In the genomic region with DNA sequence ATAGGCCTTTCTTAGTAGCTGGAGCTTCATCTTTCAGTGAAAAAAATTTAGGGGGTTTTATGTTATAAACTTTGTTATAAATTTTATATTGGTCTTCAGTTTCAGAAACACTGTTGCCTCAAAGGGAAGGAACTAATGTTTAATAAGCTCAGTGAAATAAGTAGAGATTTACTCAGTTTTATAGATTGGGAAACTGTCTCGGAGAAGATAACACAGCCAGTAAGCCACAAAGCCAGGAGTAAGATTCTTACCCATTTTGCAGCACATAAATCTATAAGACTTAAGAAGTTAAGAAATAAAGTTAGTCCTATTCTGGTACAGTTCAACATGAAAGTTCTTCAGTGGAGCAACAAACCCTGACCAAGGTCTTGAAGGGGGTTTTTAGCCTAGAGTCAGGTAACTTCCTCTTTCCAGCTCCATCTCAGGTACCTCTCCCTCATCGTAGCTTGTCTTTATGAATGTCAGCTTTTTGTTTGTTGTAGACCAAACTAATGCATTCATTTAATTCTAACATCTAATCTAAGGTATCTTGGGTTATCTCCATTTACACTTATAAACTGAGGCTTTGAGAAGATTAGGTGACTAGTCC, we compare ENCODE assay signal across 18 cellular contexts. TPM values are rescaled to one million over a fixed set of nuclear protein-coding genes. Genes with fewer than 3 reads are reported as not detected.
A peak's percentile ranks its signal among the peaks of the same experiment; 100 is the strongest.
DNase-seq lines count a peak whose midpoint lies in the region; ATAC-seq, FAIRE-seq and TF ChIP-seq lines count a peak whose summit lies in the region.
"Had no signal": no experiment of that assay in that cellular context is flagged by ENCODE, and none has a peak within 500 bp of the region (broad histone marks: within the 10 kb centered on the region; RNA-seq: fewer than 3 reads in every experiment).

No MANE protein-coding gene starts in this region.

- H3K9me3 Mint-ChIP-seq in activated CD4-positive, alpha-beta T cell treated with anti-CD3 and anti-CD28 coated beads, Interleukin-2, amount 10 ng/mL, durations not matched to agents 24 days and 14 days, result no peaks in the 10 kb centered on the region
- H3K9me3 Mint-ChIP-seq in activated naive CD8-positive, alpha-beta T cell treated with anti-CD3 and anti-CD28 coated beads for 36 hours, result no peaks in the 10 kb centered on the region
- no peaks in the 10 kb centered on the region for H3K9me3 Mint-ChIP-seq in natural killer cell treated with Interleukin-12 subunit alpha and Interleukin-12 subunit beta and Interleukin-15 and Interleukin-18, amount 100 ng/mL, for 72 hours

- peaks cover 12% of the 10 kb centered on the region for H3K36me3 Mint-ChIP-seq in activated CD4-positive, alpha-beta T cell treated with anti-CD3 and anti-CD28 coated beads, Interleukin-2, amount 10 ng/mL, durations not matched to agents 24 days and 14 days (ENCODE audit: low read depth)
- H3K36me3 Mint-ChIP-seq in activated naive CD8-positive, alpha-beta T cell treated with anti-CD3 and anti-CD28 coated beads for 36 hours, result peaks cover 15% of the 10 kb centered on the region
- no peaks in the 10 kb centered on the region for H3K36me3 Mint-ChIP-seq in natural killer cell treated with Interleukin-12 subunit alpha and Interleukin-12 subunit beta and Interleukin-15 and Interleukin-18, amount 100 ng/mL, for 72 hours

- intact Hi-C loops in activated CD4-positive, alpha-beta T cell treated with anti-CD3 and anti-CD28 coated beads, Interleukin-2, amount 10 ng/mL, durations not matched to agents 24 days and 14 days (cut with micrococcal nuclease), result no loop called here

- H3K4me1 Mint-ChIP-seq in activated CD4-positive, alpha-beta T cell treated with anti-CD3 and anti-CD28 coated beads, Interleukin-2, amount 10 ng/mL, durations not matched to agents 24 days and 14 days, result peaks cover 41% of the 10 kb centered on the region
- peaks cover 51% of the 10 kb centered on the region for H3K4me1 Mint-ChIP-seq in activated naive CD8-positive, alpha-beta T cell treated with anti-CD3 and anti-CD28 coated beads for 36 hours
- peaks cover 33 to 44% of the 10 kb centered on the region in 2 donors for H3K4me1 Mint-ChIP-seq in natural killer cell treated with Interleukin-12 subunit alpha and Interleukin-12 subunit beta and Interleukin-15 and Interleukin-18, amount 100 ng/mL, for 72 hours (ENCODE audit: low read depth in 2 of 2)

- FAIRE-seq in GM12892 (lab: Jason Lieb, UNC), result peak; percentile 74
- FAIRE-seq: A204.1, G401.6, GM18507 had no signal

- no peak overlapping the region for H3K27ac Mint-ChIP-seq in activated CD4-positive, alpha-beta T cell treated with anti-CD3 and anti-CD28 coated beads, Interleukin-2, amount 10 ng/mL, durations not matched to agents 24 days and 14 days
- H3K27ac Mint-ChIP-seq in activated naive CD8-positive, alpha-beta T cell treated with anti-CD3 and anti-CD28 coated beads for 36 hours, result peak overlapping the region; percentile 40
- peak overlapping the region in 1 of 2 donors; percentile 96 for H3K27ac Mint-ChIP-seq in natural killer cell treated with Interleukin-12 subunit alpha and Interleukin-12 subunit beta and Interleukin-15 and Interleukin-18, amount 100 ng/mL, for 72 hours

- no peak for ATAC-seq in natural killer cell treated with Interleukin-12 subunit alpha and Interleukin-12 subunit beta and Interleukin-15 and Interleukin-18, amount 100 ng/mL, for 72 hours
- ATAC-seq in GM18858 (IDR thresholded peaks at IDR 0.05; ENCODE audit: unreplicated experiment), result no peak
- ATAC-seq: left lung, SK-N-SH treated with all-trans-retinoic acid at 6 μM for 48 hours had no signal

- no peak for TF ChIP-seq POLR2A in GM12892 (IDR thresholded peaks at IDR 0.05; ENCODE audit: low read depth, low read length)

- H3K27me3 Mint-ChIP-seq in activated CD4-positive, alpha-beta T cell treated with anti-CD3 and anti-CD28 coated beads, Interleukin-2, amount 10 ng/mL, durations not matched to agents 24 days and 14 days, result no peaks in the 10 kb centered on the region
- no peaks in the 10 kb centered on the region for H3K27me3 Mint-ChIP-seq in activated naive CD8-positive, alpha-beta T cell treated with anti-CD3 and anti-CD28 coated beads for 36 hours
- H3K27me3 Mint-ChIP-seq in natural killer cell treated with Interleukin-12 subunit alpha and Interleukin-12 subunit beta and Interleukin-15 and Interleukin-18, amount 100 ng/mL, for 72 hours, result no peaks in the 10 kb centered on the region

- H3K4me3 Mint-ChIP-seq in activated CD4-positive, alpha-beta T cell treated with anti-CD3 and anti-CD28 coated beads, Interleukin-2, amount 10 ng/mL, durations not matched to agents 24 days and 14 days, result peak overlapping the region; percentile 48
- no peak overlapping the region for H3K4me3 Mint-ChIP-seq in activated naive CD8-positive, alpha-beta T cell treated with anti-CD3 and anti-CD28 coated beads for 36 hours
- peak overlapping the region; percentile 1 for H3K4me3 Mint-ChIP-seq in natural killer cell treated with Interleukin-12 subunit alpha and Interleukin-12 subunit beta and Interleukin-15 and Interleukin-18, amount 100 ng/mL, for 72 hours

- no peak for DNase-seq in activated CD4-positive, alpha-beta T cell treated with anti-CD3 and anti-CD28 coated beads, Interleukin-2, amount 10 ng/mL, durations not matched to agents 24 days and 14 days
- no peak for DNase-seq in activated CD4-positive, alpha-beta T cell treated with anti-CD3 and anti-CD28 coated beads for 1 hour
- DNase-seq in GM12892 (ENCODE audit: insufficient read length) (no peak), HT-29 (ENCODE audit: low spot score) (no peak), AG20443 (ENCODE audit: low spot score) (no peak)
- no peak for DNase-seq in activated naive CD8-positive, alpha-beta T cell treated with anti-CD3 and anti-CD28 coated beads for 36 hours
- DNase-seq in natural killer cell treated with Interleukin-12 subunit alpha and Interleukin-12 subunit beta and Interleukin-15 and Interleukin-18, amount 100 ng/mL, for 72 hours (ENCODE audit: low spot score), result no peak
- DNase-seq: activated CD8-positive, alpha-beta memory T cell treated with anti-CD3 and anti-CD28 coated beads, Interleukin-2, amount 50 U/mL, for 48 hours; dermis blood vessel endothelial cell; left lung; NCI-H1694 treated with DMSO at 0.1 percent for 48 hours; NCI-H510A; substantia nigra had no signal

RNA-seq across cellular contexts. Expression of gene KPNA6, which starts 3.3 kb away (rescaled TPM):
- total RNA-seq in activated CD4-positive, alpha-beta T cell treated with anti-CD3 and anti-CD28 coated beads, Interleukin-2, amount 10 ng/mL, durations not matched to agents 24 days and 14 days, result 79.4 and 87.6 TPM in 2 replicates
- polyA plus RNA-seq in GM12892 (2012; ENCODE audit: missing spikeins), result 17.1 TPM
- 10 to 100 TPM; 85.3 to 88.3 TPM for total RNA-seq in activated naive CD8-positive, alpha-beta T cell treated with anti-CD3 and anti-CD28 coated beads for 36 hours
- 10 to 100 TPM; 80.9 to 88.9 TPM for total RNA-seq in natural killer cell treated with Interleukin-12 subunit alpha and Interleukin-12 subunit beta and Interleukin-15 and Interleukin-18, amount 100 ng/mL, for 72 hours
- total RNA-seq in HT-29 (2014; rRNA removed; shearing (Covaris generic)), result 22.9 and 25.4 TPM in 2 replicates

RNA-seq across cellular contexts. Expression of gene TMEM39B, which starts 38.4 kb away (rescaled TPM):
- total RNA-seq in activated CD4-positive, alpha-beta T cell treated with anti-CD3 and anti-CD28 coated beads, Interleukin-2, amount 10 ng/mL, durations not matched to agents 24 days and 14 days, result 34.5 and 38.0 TPM in 2 replicates
- 12.3 TPM for polyA plus RNA-seq in GM12892 (2012; ENCODE audit: missing spikeins)
- 10 to 100 TPM; 24.0 to 25.2 TPM for total RNA-seq in activated naive CD8-positive, alpha-beta T cell treated with anti-CD3 and anti-CD28 coated beads for 36 hours
- 10 to 100 TPM; 20.5 to 26.9 TPM for total RNA-seq in natural killer cell treated with Interleukin-12 subunit alpha and Interleukin-12 subunit beta and Interleukin-15 and Interleukin-18, amount 100 ng/mL, for 72 hours
- 10.7 and 11.0 TPM in 2 replicates for total RNA-seq in HT-29 (2014; rRNA removed; shearing (Covaris generic))
